In genomic region chr13:47555235-47555634, GRCh38 we compare ENCODE assay signal across 36 cellular contexts.
A peak's percentile ranks its signal among the peaks of the same experiment; 100 is the strongest.
DNase-seq lines count a peak whose midpoint lies in the region; ATAC-seq and TF ChIP-seq lines count a peak whose summit lies in the region.
"Had no signal": no experiment of that assay in that cellular context is flagged by ENCODE, and none has a peak within 500 bp of the region (broad histone marks: within the 10 kb centered on the region; RNA-seq: fewer than 3 reads in every experiment).

No MANE protein-coding gene starts in this region.

- H3K27ac Mint-ChIP-seq in activated naive CD4-positive, alpha-beta T cell treated with anti-CD3 and anti-CD28 coated beads, Interleukin-2, amount 50 U/mL, for 72 hours: no peak overlapping the region
- no peak overlapping the region for H3K27ac Mint-ChIP-seq in activated naive CD4-positive, alpha-beta T cell treated with anti-CD3 and anti-CD28 coated beads for 36 hours
- H3K27ac Mint-ChIP-seq in activated CD4-positive, alpha-beta T cell treated with anti-CD3 and anti-CD28 coated beads, Interleukin-2, amount 10 ng/mL, durations not matched to agents 24 days and 14 days: no peak overlapping the region
- H3K27ac Mint-ChIP-seq: activated naive CD8-positive, alpha-beta T cell; CD8-positive, alpha-beta memory T cell; mesothelial cell of epicardium; stimulated activated naive CD8-positive, alpha-beta T cell treated with anti-CD3 and anti-CD28 coated beads, Interleukin-15, Interleukin-2, amounts not matched to agents 100 ng/mL and 50 ng/mL, for 24 hours; T-cell had no signal

- intact Hi-C loops in activated naive CD4-positive, alpha-beta T cell treated with anti-CD3 and anti-CD28 coated beads for 36 hours (cut with micrococcal nuclease): no loop called here
- intact Hi-C loops in activated CD4-positive, alpha-beta T cell treated with anti-CD3 and anti-CD28 coated beads, Interleukin-2, amount 10 ng/mL, durations not matched to agents 24 days and 14 days (cut with micrococcal nuclease): no loop called here

- TF ChIP-seq CTCF in brain microvascular endothelial cell (IDR thresholded peaks at IDR 0.05; ENCODE audit: low read depth, low read length, missing control alignments): no peak

- H3K4me3 ChIP-seq in brain microvascular endothelial cell (ENCODE audit: low read depth, low read length): no peak overlapping the region
- H3K4me3 ChIP-seq: GM23248, heart right ventricle, K562, SJCRH30, spleen, testis had no signal

- H3K4me3 Mint-ChIP-seq in activated naive CD4-positive, alpha-beta T cell treated with anti-CD3 and anti-CD28 coated beads for 36 hours: no peak overlapping the region
- H3K4me3 Mint-ChIP-seq in activated CD4-positive, alpha-beta T cell treated with anti-CD3 and anti-CD28 coated beads, Interleukin-2, amount 10 ng/mL, durations not matched to agents 24 days and 14 days: no peak overlapping the region
- H3K4me3 Mint-ChIP-seq: activated naive CD8-positive, alpha-beta T cell; CD8-positive, alpha-beta memory T cell; mesothelial cell of epicardium; stimulated activated naive CD8-positive, alpha-beta T cell treated with anti-CD3 and anti-CD28 coated beads, Interleukin-15, Interleukin-2, amounts not matched to agents 100 ng/mL and 50 ng/mL, for 24 hours; T-cell had no signal

- in situ Hi-C loops in brain microvascular endothelial cell (cut with HindIII; ENCODE audit: low pct_ligation_motif_present, low sequenced_read_pairs): no loop called here

- H3K36me3 Mint-ChIP-seq in activated naive CD4-positive, alpha-beta T cell treated with anti-CD3 and anti-CD28 coated beads, Interleukin-2, amount 50 U/mL, for 72 hours: no peaks in the 10 kb centered on the region
- no peaks in the 10 kb centered on the region for H3K36me3 Mint-ChIP-seq in activated naive CD4-positive, alpha-beta T cell treated with anti-CD3 and anti-CD28 coated beads for 36 hours (ENCODE audit: low read depth)
- no peaks in the 10 kb centered on the region for H3K36me3 Mint-ChIP-seq in activated CD4-positive, alpha-beta T cell treated with anti-CD3 and anti-CD28 coated beads, Interleukin-2, amount 10 ng/mL, durations not matched to agents 24 days and 14 days (ENCODE audit: low read depth)
- H3K36me3 Mint-ChIP-seq: activated naive CD8-positive, alpha-beta T cell; CD8-positive, alpha-beta memory T cell; mesothelial cell of epicardium; T-cell had no signal

- ATAC-seq in activated naive CD4-positive, alpha-beta T cell treated with anti-CD3 and anti-CD28 coated beads, Interleukin-2, amount 50 U/mL, for 72 hours: no peak
- ATAC-seq: heart right ventricle, K562, left ventricle myocardium superior, Panc1, right cardiac atrium, T-cell had no signal

- no peaks in the 10 kb centered on the region for H3K27me3 ChIP-seq in brain microvascular endothelial cell (replicated peaks)
- H3K27me3 ChIP-seq: BE2C, heart right ventricle, SJCRH30, spleen, testis had no signal

- H3K9me3 Mint-ChIP-seq in activated naive CD4-positive, alpha-beta T cell treated with anti-CD3 and anti-CD28 coated beads, Interleukin-2, amount 50 U/mL, for 72 hours: no peaks in the 10 kb centered on the region
- no peaks in the 10 kb centered on the region for H3K9me3 Mint-ChIP-seq in activated naive CD4-positive, alpha-beta T cell treated with anti-CD3 and anti-CD28 coated beads for 36 hours
- H3K9me3 Mint-ChIP-seq in activated CD4-positive, alpha-beta T cell treated with anti-CD3 and anti-CD28 coated beads, Interleukin-2, amount 10 ng/mL, durations not matched to agents 24 days and 14 days: no peaks in the 10 kb centered on the region
- H3K9me3 Mint-ChIP-seq: mesothelial cell of epicardium; stimulated activated naive CD8-positive, alpha-beta T cell treated with anti-CD3 and anti-CD28 coated beads, Interleukin-15, Interleukin-2, amounts not matched to agents 100 ng/mL and 50 ng/mL, for 24 hours; T-cell had no signal

- peaks cover 4% of the 10 kb centered on the region for H3K27me3 Mint-ChIP-seq in activated naive CD4-positive, alpha-beta T cell treated with anti-CD3 and anti-CD28 coated beads for 36 hours (ENCODE audit: low read depth)
- no peaks in the 10 kb centered on the region for H3K27me3 Mint-ChIP-seq in activated CD4-positive, alpha-beta T cell treated with anti-CD3 and anti-CD28 coated beads, Interleukin-2, amount 10 ng/mL, durations not matched to agents 24 days and 14 days

- no peaks in the 10 kb centered on the region for H3K36me3 ChIP-seq in brain microvascular endothelial cell (replicated peaks)
- H3K36me3 ChIP-seq: BE2C, heart right ventricle, SJCRH30, spleen had no signal

- DNase-seq in Daoy (ENCODE audit: low read depth): peak; percentile 13
- peak; percentile 79 for DNase-seq in NCI-H226
- peak; percentile 3 for DNase-seq in brain microvascular endothelial cell
- peak; percentile 4 for DNase-seq in non-pigmented ciliary epithelial cell (ENCODE audit: low read depth)
- no peak for DNase-seq in activated naive CD4-positive, alpha-beta T cell treated with anti-CD3 and anti-CD28 coated beads, Interleukin-2, amount 50 U/mL, for 72 hours (ENCODE audit: low spot score in 2 of 2)
- DNase-seq in activated naive CD4-positive, alpha-beta T cell treated with anti-CD3 and anti-CD28 coated beads for 36 hours: no peak
- DNase-seq in activated CD4-positive, alpha-beta T cell treated with anti-CD3 and anti-CD28 coated beads, Interleukin-2, amount 10 ng/mL, durations not matched to agents 24 days and 14 days: no peak
- DNase-seq: ACHN; activated CD4-positive, alpha-beta T cell treated with anti-CD3 and anti-CD28 coated beads for 48 hours; activated CD8-positive, alpha-beta memory T cell treated with anti-CD3 and anti-CD28 coated beads for 24 hours; aorta; BE2C; caudate nucleus; CD8-positive, alpha-beta memory T cell; cortex of kidney; effector memory CD4-positive, alpha-beta T cell; erythroblast; GM23248; heart right ventricle; left ventricle myocardium superior; MM.1S; NCI-H1105 treated with DMSO at 0.1 percent for 48 hours; NCI-H187 treated with DMSO at 0.1 percent for 48 hours; NCI-H2171; NCI-H524; right cardiac atrium; SJCRH30; spleen; stimulated activated CD4-positive, alpha-beta T cell treated with anti-CD3 and anti-CD28 coated beads, Interleukin-2, amount 100 ng/mL, for 24 hours; T-cell; testis had no signal

- CTCF ChIA-PET in activated naive CD4-positive, alpha-beta T cell treated with anti-CD3 and anti-CD28 coated beads for 36 hours (lab: Charles Lee): no interaction called here

- H3K27ac ChIP-seq in brain microvascular endothelial cell: no peak overlapping the region
- H3K27ac ChIP-seq: GM23248, heart right ventricle, SJCRH30, spleen, testis had no signal

- no peaks in the 10 kb centered on the region for H3K4me1 Mint-ChIP-seq in activated naive CD4-positive, alpha-beta T cell treated with anti-CD3 and anti-CD28 coated beads for 36 hours (ENCODE audit: low read depth)
- no peaks in the 10 kb centered on the region for H3K4me1 Mint-ChIP-seq in activated CD4-positive, alpha-beta T cell treated with anti-CD3 and anti-CD28 coated beads, Interleukin-2, amount 10 ng/mL, durations not matched to agents 24 days and 14 days
- H3K4me1 Mint-ChIP-seq: CD8-positive, alpha-beta memory T cell; mesothelial cell of epicardium; T-cell had no signal

Comparison
In these comparisons a context has a peak if more than half of its experiments do, and no peak if none do; other contexts are left out.
1. DNase-seq: peak in Daoy (single experiment), NCI-H226 (single experiment), brain microvascular endothelial cell (single experiment) and non-pigmented ciliary epithelial cell (single experiment); none in activated naive CD4-positive, alpha-beta T cell treated with anti-CD3 and anti-CD28 coated beads, Interleukin-2, amount 50 U/mL, for 72 hours (0 of 2), activated naive CD4-positive, alpha-beta T cell treated with anti-CD3 and anti-CD28 coated beads for 36 hours (single experiment) and activated CD4-positive, alpha-beta T cell treated with anti-CD3 and anti-CD28 coated beads, Interleukin-2, amount 10 ng/mL, durations not matched to agents 24 days and 14 days (single experiment).